1 cellular context compared by ENCODE assay signal in the genomic region with DNA sequence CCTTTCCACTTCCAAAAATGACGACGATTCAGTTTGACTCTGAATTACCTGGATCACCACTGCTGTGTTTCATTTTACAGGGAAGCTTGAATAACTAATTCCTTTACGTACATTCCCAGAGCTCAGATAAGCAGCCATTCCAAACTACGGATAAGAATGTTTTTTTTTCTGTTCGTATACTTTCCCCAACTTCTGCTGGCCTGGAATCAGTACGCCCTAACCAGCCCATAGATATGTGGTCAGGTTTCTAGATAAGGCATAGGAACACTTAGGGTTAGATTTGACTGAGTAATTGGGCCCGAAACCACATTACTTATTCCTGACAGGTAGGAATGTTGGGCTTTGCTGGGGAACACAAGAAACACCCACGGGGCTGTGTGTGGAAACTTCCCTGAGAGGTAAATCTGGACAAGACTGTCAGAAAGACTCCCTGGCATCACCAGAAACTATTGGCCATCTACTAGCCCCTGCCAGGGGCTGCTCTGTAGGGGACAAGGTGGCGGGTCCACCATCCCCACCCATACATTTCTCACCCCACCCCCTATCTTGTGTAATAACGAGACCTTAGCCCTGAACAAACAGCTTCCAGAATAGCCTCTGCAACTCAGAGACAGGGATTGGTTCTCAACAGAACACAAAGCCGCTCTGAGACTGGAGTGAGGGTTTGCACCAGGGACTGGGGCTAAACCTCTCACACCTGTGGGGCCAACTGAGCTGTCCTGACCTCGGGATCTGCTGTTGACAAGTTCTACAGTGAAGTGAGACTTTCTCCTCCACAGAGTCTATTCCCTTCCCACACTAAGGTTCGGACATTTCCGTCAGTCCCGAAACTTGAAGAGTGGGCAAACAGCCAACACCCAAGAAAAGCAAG.
TF ChIP-seq lines count a peak whose summit lies in the region.

No MANE protein-coding gene starts in this region.

TF ChIP-seq in IMR-90, 13 proteins besides CTCF, POLR2A, EP300 and RAD21:
- TF ChIP-seq BHLHE40 (IDR thresholded peaks at IDR 0.05; ENCODE audit: low read depth, low read length) (no peak), NFE2L2 (IDR thresholded peaks at IDR 0.05; ENCODE audit: low read depth, low read length) (no peak), SMC3 (IDR thresholded peaks at IDR 0.05; ENCODE audit: low read depth, low read length) (no peak), FOS (IDR thresholded peaks at IDR 0.05; ENCODE audit: low read depth, low read length) (no peak), MAZ (IDR thresholded peaks at IDR 0.05; ENCODE audit: borderline replicate concordance, low read depth, low read length) (no peak), USF2 (IDR thresholded peaks at IDR 0.05; ENCODE audit: low read depth, low read length) (no peak), MXI1 (IDR thresholded peaks at IDR 0.05; ENCODE audit: borderline replicate concordance, low read depth, low read length) (no peak), RFX5 (IDR thresholded peaks at IDR 0.05; ENCODE audit: low read depth, low read length) (no peak), CEBPB (IDR thresholded peaks at IDR 0.05; ENCODE audit: low read depth, low read length) (no peak)
- TF ChIP-seq, protein P1, sequence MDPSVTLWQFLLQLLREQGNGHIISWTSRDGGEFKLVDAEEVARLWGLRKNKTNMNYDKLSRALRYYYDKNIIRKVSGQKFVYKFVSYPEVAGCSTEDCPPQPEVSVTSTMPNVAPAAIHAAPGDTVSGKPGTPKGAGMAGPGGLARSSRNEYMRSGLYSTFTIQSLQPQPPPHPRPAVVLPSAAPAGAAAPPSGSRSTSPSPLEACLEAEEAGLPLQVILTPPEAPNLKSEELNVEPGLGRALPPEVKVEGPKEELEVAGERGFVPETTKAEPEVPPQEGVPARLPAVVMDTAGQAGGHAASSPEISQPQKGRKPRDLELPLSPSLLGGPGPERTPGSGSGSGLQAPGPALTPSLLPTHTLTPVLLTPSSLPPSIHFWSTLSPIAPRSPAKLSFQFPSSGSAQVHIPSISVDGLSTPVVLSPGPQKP (IDR thresholded peaks at IDR 0.05; ENCODE audit: borderline replicate concordance, low read depth, low read length) = no peak
